29 cellular contexts compared by ENCODE assay signal in the genomic region with DNA sequence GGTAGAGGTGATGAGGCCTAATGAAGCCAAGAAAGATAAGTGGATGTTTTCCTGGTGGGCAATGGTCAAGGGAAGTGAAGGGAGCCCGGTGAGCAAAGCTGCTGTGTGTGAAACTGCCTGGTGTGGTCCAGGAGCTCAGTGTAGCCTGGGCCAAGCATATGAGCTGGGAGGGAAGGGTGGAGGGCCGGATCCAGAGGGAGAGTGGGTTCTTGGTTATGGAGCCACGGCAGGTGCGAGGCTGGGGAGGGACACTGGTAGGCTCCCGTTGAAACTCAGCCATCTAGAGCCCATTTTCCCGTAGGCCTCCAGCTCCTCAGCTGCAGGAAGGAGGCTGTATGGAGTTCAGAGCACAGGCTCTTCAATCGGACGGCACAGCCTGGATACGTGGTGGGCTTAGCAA.
"Had no signal": no experiment of that assay in that cellular context is flagged by ENCODE, and none has a peak within 500 bp of the region (broad histone marks: within the 10 kb centered on the region; RNA-seq: fewer than 3 reads in every experiment).

No MANE protein-coding gene starts in this region.

- H3K27ac ChIP-seq: Peyer's patch, RWPE1, SJCRH30 had no signal

- H3K4me1 Mint-ChIP-seq: activated CD4-positive, alpha-beta T cell treated with anti-CD3 and anti-CD28 coated beads, Interleukin-2, amount 10 ng/mL, durations not matched to agents 7 days and 5 days; activated naive CD8-positive, alpha-beta T cell treated with anti-CD3 and anti-CD28 coated beads, Interleukin-2, amount 10 ng/mL, durations not matched to agents 7 days and 5 days; WTC11 had no signal

- ATAC-seq: activated T-cell treated with anti-CD3 and anti-CD28 coated beads, Interleukin-2, amount 50 U/mL, for 72 hours; WTC11 had no signal

- H3K27me3 Mint-ChIP-seq: IgD-negative memory B cell had no signal

- H3K4me2 ChIP-seq: SK-N-SH had no signal

- H3K36me3 Mint-ChIP-seq: activated CD4-positive, alpha-beta memory T cell treated with anti-CD3 and anti-CD28 coated beads for 36 hours; activated naive CD8-positive, alpha-beta T cell treated with anti-CD3 and anti-CD28 coated beads, Interleukin-2, amount 10 ng/mL, durations not matched to agents 7 days and 5 days; brain; IgD-negative memory B cell had no signal

- DNase-seq: activated CD4-positive, alpha-beta memory T cell treated with anti-CD3 and anti-CD28 coated beads for 36 hours; activated CD4-positive, alpha-beta T cell treated with anti-CD3 and anti-CD28 coated beads for 1 hour; activated CD4-positive, alpha-beta T cell treated with anti-CD3 and anti-CD28 coated beads, Interleukin-2, amount 10 ng/mL, durations not matched to agents 7 days and 5 days; activated CD8-positive, alpha-beta memory T cell treated with anti-CD3 and anti-CD28 coated beads for 24 hours; activated naive CD4-positive, alpha-beta T cell treated with anti-CD3 and anti-CD28 coated beads, Interleukin-2, amount 50 U/mL, for 16 hours; activated naive CD8-positive, alpha-beta T cell treated with anti-CD3 and anti-CD28 coated beads, Interleukin-2, amount 10 ng/mL, durations not matched to agents 7 days and 5 days; activated T-cell treated with anti-CD3 and anti-CD28 coated beads, Interleukin-2, amount 50 U/mL, for 72 hours; aorta; KG1; NCI-H1092 treated with DMSO at 0.1 percent for 48 hours; NCI-H1417 treated with DMSO at 0.1 percent for 48 hours; NCI-H1694; NCI-H2029 treated with DMSO at 0.1 percent for 48 hours; NCI-H345; NCI-H510A; NCI-H526 treated with DMSO at 0.1 percent for 48 hours; NCI-H82; NK-92 treated with Interleukin-12 subunit alpha and Interleukin-12 subunit beta, amount 100 ng/mL, for 24 hours; Peyer's patch; Right ventricle myocardium superior; SJCRH30; SK-N-SH; SW 1271 had no signal

- H3K9me3 Mint-ChIP-seq: activated CD4-positive, alpha-beta memory T cell treated with anti-CD3 and anti-CD28 coated beads for 36 hours; activated CD4-positive, alpha-beta T cell treated with anti-CD3 and anti-CD28 coated beads, Interleukin-2, amount 10 ng/mL, durations not matched to agents 7 days and 5 days; activated naive CD8-positive, alpha-beta T cell treated with anti-CD3 and anti-CD28 coated beads, Interleukin-2, amount 10 ng/mL, durations not matched to agents 7 days and 5 days; activated T-cell treated with anti-CD3 and anti-CD28 coated beads, Interleukin-2, amount 50 U/mL, for 72 hours; activated T-helper 2 cell treated with anti-CD3 and anti-CD28 coated beads, Interferon-gamma antibody, Interleukin-2, Interleukin-4, amounts not matched to agents 10 μg/mL and 5 μg/mL and 100 μg/mL, durations not matched to agents 14 hours and 24 hours and 36 hours; IgD-negative memory B cell; T-helper 1 cell treated with Interleukin-12 subunit alpha and Interleukin-12 subunit beta and Interleukin-4 antibody, amounts not matched to agents 30 μg/mL and 1 μg/mL, for 36 hours had no signal

- H3K9ac ChIP-seq: SK-N-SH had no signal

- H3K4me3 ChIP-seq: Peyer's patch, SJCRH30 had no signal

- H3K9me3 ChIP-seq: Peyer's patch, SJCRH30, SK-N-SH had no signal

- H3K27me3 ChIP-seq: Peyer's patch, SJCRH30 had no signal

- H3K4me3 Mint-ChIP-seq: activated CD4-positive, alpha-beta memory T cell treated with anti-CD3 and anti-CD28 coated beads for 36 hours; activated CD4-positive, alpha-beta T cell treated with anti-CD3 and anti-CD28 coated beads, Interleukin-2, amount 10 ng/mL, durations not matched to agents 7 days and 5 days; activated naive CD8-positive, alpha-beta T cell treated with anti-CD3 and anti-CD28 coated beads, Interleukin-2, amount 10 ng/mL, durations not matched to agents 7 days and 5 days; activated T-cell treated with anti-CD3 and anti-CD28 coated beads, Interleukin-2, amount 50 U/mL, for 72 hours; IgD-negative memory B cell; T-helper 1 cell treated with Interleukin-12 subunit alpha and Interleukin-12 subunit beta and Interleukin-4 antibody, amounts not matched to agents 30 μg/mL and 1 μg/mL, for 36 hours; WTC11 had no signal

- H3K27ac Mint-ChIP-seq: activated CD4-positive, alpha-beta memory T cell treated with anti-CD3 and anti-CD28 coated beads for 36 hours; activated CD4-positive, alpha-beta T cell treated with anti-CD3 and anti-CD28 coated beads, Interleukin-2, amount 10 ng/mL, durations not matched to agents 7 days and 5 days; activated naive CD8-positive, alpha-beta T cell treated with anti-CD3 and anti-CD28 coated beads, Interleukin-2, amount 10 ng/mL, durations not matched to agents 7 days and 5 days; activated T-cell treated with anti-CD3 and anti-CD28 coated beads, Interleukin-2, amount 50 U/mL, for 72 hours; activated T-helper 2 cell treated with anti-CD3 and anti-CD28 coated beads, Interferon-gamma antibody, Interleukin-2, Interleukin-4, amounts not matched to agents 10 μg/mL and 5 μg/mL and 100 μg/mL, durations not matched to agents 14 hours and 24 hours and 36 hours; T-helper 1 cell treated with Interleukin-12 subunit alpha and Interleukin-12 subunit beta and Interleukin-4 antibody, amounts not matched to agents 30 μg/mL and 1 μg/mL, for 36 hours; WTC11 had no signal

- H3K36me3 ChIP-seq: Peyer's patch, SJCRH30 had no signal
